ENCODE assay signal across 1 cellular context in the genomic region with DNA sequence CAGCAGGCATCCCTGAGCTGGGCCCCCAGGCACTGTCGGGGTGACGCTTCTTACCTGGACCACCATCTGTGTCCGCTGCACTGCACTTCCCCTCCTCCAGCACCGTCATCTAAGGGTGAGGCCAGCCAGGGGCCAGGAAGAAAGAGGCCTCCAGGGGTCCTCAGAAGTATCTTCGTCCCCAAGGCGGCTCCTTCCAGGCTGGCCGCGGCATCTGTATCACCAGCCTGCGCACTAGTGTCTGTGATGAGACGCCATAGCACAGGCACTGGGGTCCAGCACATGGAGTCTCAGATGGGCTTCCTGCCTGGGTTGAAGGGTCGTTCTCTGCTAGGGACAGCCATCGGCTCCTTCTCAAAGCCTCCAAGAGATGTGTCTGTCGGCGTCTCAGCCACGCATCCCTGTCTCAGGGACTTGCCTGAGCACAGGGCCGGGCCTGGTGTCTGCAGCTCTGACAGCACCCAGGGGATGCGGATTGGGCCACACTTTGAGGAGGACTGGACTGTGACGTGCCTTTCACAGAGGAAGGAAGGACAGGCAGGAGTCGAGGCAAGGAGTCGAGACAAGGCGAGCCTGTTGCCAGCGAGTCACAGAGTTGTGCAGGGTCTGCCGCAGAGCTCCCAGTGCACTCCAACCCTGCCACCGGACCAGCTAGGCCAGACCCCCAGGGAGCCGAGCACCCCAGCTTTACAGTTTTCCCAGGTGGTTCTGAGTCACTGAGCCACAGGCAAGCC.
TF ChIP-seq lines count a peak whose summit lies in the region.

No MANE protein-coding gene starts in this region.

TF ChIP-seq in HepG2, 621 proteins besides CTCF, POLR2A, EP300 and RAD21 (continued from another document):
- TF ChIP-seq ZNF891 (CRISPR knock-in tag; IDR thresholded peaks at IDR 0.05) = 0 out of 2 replicates have a peak, but pooled peaks have one; percentile 18
- TF ChIP-seq, protein P1, sequence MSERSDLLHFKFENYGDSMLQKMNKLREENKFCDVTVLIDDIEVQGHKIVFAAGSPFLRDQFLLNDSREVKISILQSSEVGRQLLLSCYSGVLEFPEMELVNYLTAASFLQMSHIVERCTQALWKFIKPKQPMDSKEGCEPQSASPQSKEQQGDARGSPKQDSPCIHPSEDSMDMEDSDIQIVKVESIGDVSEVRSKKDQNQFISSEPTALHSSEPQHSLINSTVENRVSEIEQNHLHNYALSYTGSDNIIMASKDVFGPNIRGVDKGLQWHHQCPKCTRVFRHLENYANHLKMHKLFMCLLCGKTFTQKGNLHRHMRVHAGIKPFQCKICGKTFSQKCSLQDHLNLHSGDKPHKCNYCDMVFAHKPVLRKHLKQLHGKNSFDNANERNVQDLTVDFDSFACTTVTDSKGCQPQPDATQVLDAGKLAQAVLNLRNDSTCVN (CRISPR knock-in tag; IDR thresholded peaks at IDR 0.05; ENCODE audit: borderline replicate concordance) = no peak
- TF ChIP-seq MIER3 (CRISPR knock-in tag; IDR thresholded peaks at IDR 0.05; ENCODE audit: borderline replicate concordance) = no peak
